ENCODE assay signal across 1 cellular context in the genomic region with DNA sequence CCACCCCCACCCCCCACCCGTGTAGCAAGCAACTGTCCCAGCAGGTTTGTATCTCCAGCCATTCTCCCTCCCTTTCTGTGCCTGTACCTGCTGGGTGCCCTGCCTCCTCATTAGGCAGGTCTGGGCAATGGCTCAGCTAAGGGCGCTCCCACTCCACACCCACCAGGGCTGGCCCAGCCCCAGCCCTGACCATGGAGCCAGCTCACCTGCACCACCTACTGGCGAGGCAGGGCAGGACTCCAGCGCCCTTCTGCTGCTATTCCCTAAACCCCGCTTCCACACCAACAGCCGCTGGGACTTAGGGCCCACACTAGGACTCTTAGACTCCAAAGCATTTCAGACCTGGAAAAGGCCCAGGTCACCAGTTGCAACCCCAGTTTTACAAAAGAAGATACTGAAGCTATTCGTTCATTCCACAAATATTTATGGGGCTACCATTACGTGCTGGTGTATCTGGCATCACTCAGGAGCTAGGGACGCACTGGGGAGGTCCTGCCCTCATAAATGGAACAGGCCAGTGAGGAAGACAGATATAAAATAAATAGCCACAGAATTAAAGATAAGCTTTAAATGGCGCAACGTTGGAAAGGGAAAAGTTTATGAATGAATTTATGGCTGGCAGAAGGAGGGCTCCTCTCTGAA.
TF ChIP-seq lines count a peak whose summit lies in the region.

No MANE protein-coding gene starts in this region.

TF ChIP-seq in HCT116, 20 proteins besides CTCF, POLR2A, EP300 and RAD21 (continued from another document):
- TF ChIP-seq, protein P1, sequence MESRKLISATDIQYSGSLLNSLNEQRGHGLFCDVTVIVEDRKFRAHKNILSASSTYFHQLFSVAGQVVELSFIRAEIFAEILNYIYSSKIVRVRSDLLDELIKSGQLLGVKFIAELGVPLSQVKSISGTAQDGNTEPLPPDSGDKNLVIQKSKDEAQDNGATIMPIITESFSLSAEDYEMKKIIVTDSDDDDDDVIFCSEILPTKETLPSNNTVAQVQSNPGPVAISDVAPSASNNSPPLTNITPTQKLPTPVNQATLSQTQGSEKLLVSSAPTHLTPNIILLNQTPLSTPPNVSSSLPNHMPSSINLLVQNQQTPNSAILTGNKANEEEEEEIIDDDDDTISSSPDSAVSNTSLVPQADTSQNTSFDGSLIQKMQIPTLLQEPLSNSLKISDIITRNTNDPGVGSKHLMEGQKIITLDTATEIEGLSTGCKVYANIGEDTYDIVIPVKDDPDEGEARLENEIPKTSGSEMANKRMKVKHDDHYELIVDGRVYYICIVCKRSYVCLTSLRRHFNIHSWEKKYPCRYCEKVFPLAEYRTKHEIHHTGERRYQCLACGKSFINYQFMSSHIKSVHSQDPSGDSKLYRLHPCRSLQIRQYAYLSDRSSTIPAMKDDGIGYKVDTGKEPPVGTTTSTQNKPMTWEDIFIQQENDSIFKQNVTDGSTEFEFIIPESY (IDR thresholded peaks at IDR 0.05; ENCODE audit: extremely low read depth, insufficient replicate concordance, low read length) = no peak
- no peak for TF ChIP-seq POLR2AphosphoS5 (IDR thresholded peaks at IDR 0.05; ENCODE audit: low read depth, low read length)
- no peak for TF ChIP-seq FOSL1 (IDR thresholded peaks at IDR 0.05; ENCODE audit: low read depth)
- TF ChIP-seq ELF1 (IDR thresholded peaks at IDR 0.05; ENCODE audit: borderline replicate concordance, low read depth) = no peak
- TF ChIP-seq ZFX (IDR thresholded peaks at IDR 0.05) = no peak
- TF ChIP-seq, protein P2, sequence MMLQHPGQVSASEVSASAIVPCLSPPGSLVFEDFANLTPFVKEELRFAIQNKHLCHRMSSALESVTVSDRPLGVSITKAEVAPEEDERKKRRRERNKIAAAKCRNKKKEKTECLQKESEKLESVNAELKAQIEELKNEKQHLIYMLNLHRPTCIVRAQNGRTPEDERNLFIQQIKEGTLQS (IDR thresholded peaks at IDR 0.05) = no peak
- no peak for TF ChIP-seq SRF (IDR thresholded peaks at IDR 0.05; ENCODE audit: low read depth)
